Comparison of ENCODE assay signal across 10 cellular contexts in the genomic region with DNA sequence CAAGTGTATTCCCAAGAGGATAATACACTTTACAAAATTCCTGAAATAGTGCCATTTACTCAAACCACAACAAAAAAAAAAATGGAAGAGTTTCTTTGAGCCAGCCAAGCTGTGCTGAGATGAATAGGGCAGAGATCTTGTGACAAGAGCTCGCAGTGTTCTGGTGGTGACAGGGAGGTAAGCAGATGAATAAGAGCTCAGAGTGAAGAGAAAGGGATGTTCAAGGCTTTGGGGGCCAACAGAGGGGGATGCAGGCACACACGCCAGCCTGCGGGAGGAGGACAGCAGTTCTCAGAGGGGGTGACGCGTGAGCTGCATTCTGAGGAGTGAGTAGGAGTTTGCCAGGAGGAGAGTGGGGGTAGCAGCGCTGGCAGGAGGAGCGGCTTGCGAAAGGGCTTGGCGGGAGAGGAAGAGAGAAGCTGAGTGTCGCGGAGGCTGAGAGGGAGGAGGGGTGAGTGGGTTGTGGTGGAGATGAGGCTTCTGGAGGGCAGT.
DNase-seq lines count a peak whose midpoint lies in the region; ATAC-seq and TF ChIP-seq lines count a peak whose summit lies in the region.
"Had no signal": no experiment of that assay in that cellular context is flagged by ENCODE, and none has a peak within 500 bp of the region (broad histone marks: within the 10 kb centered on the region; RNA-seq: fewer than 3 reads in every experiment).

No MANE protein-coding gene starts in this region.

- intact Hi-C loops in psoas muscle (cut with DNase I): loop anchor here (10.0 kb wide), 3 partner anchors 98 to 738 kb away; no protein-coding TSS in a partner anchor

- no peak for ATAC-seq in activated T-helper 17 cell treated with anti-CD3 and anti-CD28 coated beads, Interleukin-2, amount 50 U/mL, for 72 hours (replicated peaks)
- peak; percentile 39 to 83 (median 65) for ATAC-seq in psoas muscle

- no peak overlapping the region for H3K27ac ChIP-seq in right atrium auricular region
- no peak overlapping the region for H3K27ac ChIP-seq in psoas muscle
- H3K27ac ChIP-seq: neutrophil had no signal

- no peaks in the 10 kb centered on the region for H3K4me1 Mint-ChIP-seq in activated T-helper 17 cell treated with anti-CD3 and anti-CD28 coated beads, Interleukin-2, amount 50 U/mL, for 72 hours
- H3K4me1 Mint-ChIP-seq: activated naive CD4-positive, alpha-beta T cell treated with anti-CD3 and anti-CD28 coated beads, Interleukin-2, amount 50 U/mL, for 24 hours had no signal

- peak overlapping the region in 1 of 2 donors; percentile 2 for H3K4me3 ChIP-seq in right atrium auricular region
- H3K4me3 ChIP-seq in psoas muscle: no peak overlapping the region

- WGBS in psoas muscle, 3 donors: 71 to 80% (median 77%) methylated on average over 11 of the region's 11 CpGs

- no peaks in the 10 kb centered on the region for H3K36me3 Mint-ChIP-seq in activated T-helper 17 cell treated with anti-CD3 and anti-CD28 coated beads, Interleukin-2, amount 50 U/mL, for 72 hours (ENCODE audit: low read depth)
- H3K36me3 Mint-ChIP-seq: activated naive CD4-positive, alpha-beta T cell treated with anti-CD3 and anti-CD28 coated beads, Interleukin-2, amount 50 U/mL, for 24 hours had no signal

- no peak overlapping the region for H3K4me3 Mint-ChIP-seq in activated T-helper 17 cell treated with anti-CD3 and anti-CD28 coated beads, Interleukin-2, amount 50 U/mL, for 72 hours
- H3K4me3 Mint-ChIP-seq: activated naive CD4-positive, alpha-beta T cell treated with anti-CD3 and anti-CD28 coated beads, Interleukin-2, amount 50 U/mL, for 24 hours had no signal

- H3K27me3 ChIP-seq in right atrium auricular region (no peaks in the 10 kb centered on the region), psoas muscle (ENCODE audit: insufficient read depth in 3 of 3, low read length in 2 of 3) (no peaks in the 10 kb centered on the region)

- no peaks in the 10 kb centered on the region for H3K9me3 Mint-ChIP-seq in activated T-helper 17 cell treated with anti-CD3 and anti-CD28 coated beads, Interleukin-2, amount 50 U/mL, for 72 hours
- H3K9me3 Mint-ChIP-seq: activated naive CD4-positive, alpha-beta T cell treated with anti-CD3 and anti-CD28 coated beads, Interleukin-2, amount 50 U/mL, for 24 hours had no signal

- DNase-seq in GM04503 (ENCODE audit: low read depth): peak; percentile 50
- DNase-seq in right atrium auricular region (ENCODE audit: low spot score): peak; percentile 75
- DNase-seq in psoas muscle: peak; percentile 80 to 82
- DNase-seq in amniotic stem cell (lab: John Stamatoyannopoulos, UW): no peak
- DNase-seq in NCI-H345 (lab: John Stamatoyannopoulos, UW): no peak
- no peak for DNase-seq in dermis blood vessel endothelial cell
- no peak for DNase-seq in NCI-H146 (lab: John Stamatoyannopoulos, UW)

- H3K9me3 ChIP-seq in right atrium auricular region (no peaks in the 10 kb centered on the region), psoas muscle (no peaks in the 10 kb centered on the region)
- H3K9me3 ChIP-seq: neutrophil had no signal

- H3K27ac Mint-ChIP-seq in activated T-helper 17 cell treated with anti-CD3 and anti-CD28 coated beads, Interleukin-2, amount 50 U/mL, for 72 hours: peak overlapping the region; percentile 58
- H3K27ac Mint-ChIP-seq: activated naive CD4-positive, alpha-beta T cell treated with anti-CD3 and anti-CD28 coated beads, Interleukin-2, amount 50 U/mL, for 24 hours had no signal

- TF ChIP-seq CTCF in right atrium auricular region (IDR thresholded peaks at IDR 0.05) (no peak), psoas muscle (IDR thresholded peaks at IDR 0.05) (no peak)

- H3K4me1 ChIP-seq in right atrium auricular region: no peaks in the 10 kb centered on the region
- no peaks in the 10 kb centered on the region for H3K4me1 ChIP-seq in psoas muscle

- H3K36me3 ChIP-seq in right atrium auricular region (peaks cover 16% of the 10 kb centered on the region), psoas muscle (ENCODE audit: insufficient read depth in 1 of 2, low read depth in 1 of 2) (peaks cover 10 to 46% of the 10 kb centered on the region in 2 donors)
- H3K36me3 ChIP-seq: neutrophil had no signal

- peaks cover 13% of the 10 kb centered on the region for H3K27me3 Mint-ChIP-seq in activated T-helper 17 cell treated with anti-CD3 and anti-CD28 coated beads, Interleukin-2, amount 50 U/mL, for 72 hours

Comparison
In these comparisons a context has a peak if more than half of its experiments do, and no peak if none do; other contexts are left out.
1. DNase-seq: peak in GM04503 (single experiment), right atrium auricular region (single experiment) and psoas muscle (2 of 2); none in amniotic stem cell (single experiment), NCI-H345 (single experiment), dermis blood vessel endothelial cell (single experiment) and NCI-H146 (single experiment).